In the genomic region with DNA sequence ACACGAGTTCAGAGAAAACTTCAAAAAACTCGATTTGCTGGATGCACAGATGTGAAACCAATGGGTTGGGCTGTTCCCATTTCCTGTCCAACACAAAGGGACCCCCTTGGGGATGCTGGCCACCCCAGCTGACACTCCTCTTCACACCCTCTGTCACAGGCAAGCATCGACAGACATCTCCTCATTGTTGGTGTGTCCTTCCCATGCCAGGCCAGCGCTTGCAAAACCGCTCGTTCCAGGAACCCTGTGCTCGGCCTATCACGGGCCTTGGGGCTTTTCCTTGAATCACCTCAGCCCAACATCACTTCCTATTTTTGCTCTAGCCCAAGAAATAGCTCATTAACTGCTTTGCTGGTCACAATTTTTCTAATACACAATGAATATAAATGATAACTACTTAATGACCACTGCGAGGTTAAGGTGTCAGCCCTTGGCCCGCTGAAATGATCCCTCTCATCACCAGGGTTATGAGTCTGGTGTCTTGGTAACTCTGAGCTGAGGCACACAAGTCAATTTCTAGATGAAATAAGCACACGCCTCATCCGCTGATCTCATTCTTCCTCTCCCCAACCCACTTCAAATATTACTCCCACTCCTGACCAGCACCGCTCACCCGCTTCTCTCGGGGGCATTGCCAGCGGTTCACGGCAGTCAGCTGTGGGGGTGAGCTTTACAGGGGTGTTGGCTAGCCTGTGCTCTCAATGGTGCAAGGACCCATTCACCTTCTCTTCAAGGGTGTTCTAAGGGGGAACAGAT, we compare ENCODE assay signal across 17 cellular contexts. TPM values are rescaled to one million over a fixed set of nuclear protein-coding genes. Genes with fewer than 3 reads are reported as not detected.
DNase-seq lines count a peak whose midpoint lies in the region; ATAC-seq, FAIRE-seq and TF ChIP-seq lines count a peak whose summit lies in the region.
"Had no signal": no experiment of that assay in that cellular context is flagged by ENCODE, and none has a peak within 500 bp of the region (broad histone marks: within the 10 kb centered on the region; RNA-seq: fewer than 3 reads in every experiment).

No MANE protein-coding gene starts in this region.

- H3K27ac ChIP-seq in astrocyte (ENCODE audit: low read depth, low read length) (no peak overlapping the region), stomach (no peak overlapping the region)
- H3K27ac ChIP-seq: coronary artery, gastrocnemius medialis, vagina had no signal

- H3K4me1 Mint-ChIP-seq in natural killer cell treated with Interleukin-12 subunit alpha and Interleukin-12 subunit beta and Interleukin-15 and Interleukin-18, amount 100 ng/mL, for 72 hours (ENCODE audit: low read depth in 2 of 2): peaks cover 23 to 37% of the 10 kb centered on the region in 2 donors
- H3K4me1 Mint-ChIP-seq in natural killer cell: peaks cover 22 to 33% of the 10 kb centered on the region in 2 donors
- H3K4me1 Mint-ChIP-seq in activated CD4-positive, alpha-beta T cell treated with anti-CD3 and anti-CD28 coated beads, Interleukin-2, amount 10 ng/mL, durations not matched to agents 24 days and 14 days: peaks cover 49% of the 10 kb centered on the region
- H3K4me1 Mint-ChIP-seq in astrocyte (ENCODE audit: low read depth, unreplicated experiment): no peaks in the 10 kb centered on the region

- H3K9me3 Mint-ChIP-seq in natural killer cell treated with Interleukin-12 subunit alpha and Interleukin-12 subunit beta and Interleukin-15 and Interleukin-18, amount 100 ng/mL, for 72 hours: no peaks in the 10 kb centered on the region
- no peaks in the 10 kb centered on the region for H3K9me3 Mint-ChIP-seq in natural killer cell
- no peaks in the 10 kb centered on the region for H3K9me3 Mint-ChIP-seq in activated CD4-positive, alpha-beta T cell treated with anti-CD3 and anti-CD28 coated beads, Interleukin-2, amount 10 ng/mL, durations not matched to agents 24 days and 14 days
- no peaks in the 10 kb centered on the region for H3K9me3 Mint-ChIP-seq in astrocyte (ENCODE audit: unreplicated experiment)

- no peak overlapping the region for H2AFZ ChIP-seq in astrocyte (ENCODE audit: low read depth, low read length)

- no peaks in the 10 kb centered on the region for H3K4me1 ChIP-seq in astrocyte (ENCODE audit: insufficient read depth, low read length)
- H3K4me1 ChIP-seq in stomach: peaks cover 0 to 5% (median 2%) of the 10 kb centered on the region in 4 donors
- H3K4me1 ChIP-seq: gastrocnemius medialis, vagina had no signal

- no peak for DNase-seq in natural killer cell treated with Interleukin-12 subunit alpha and Interleukin-12 subunit beta and Interleukin-15 and Interleukin-18, amount 100 ng/mL, for 72 hours (ENCODE audit: low spot score)
- no peak for DNase-seq in natural killer cell
- DNase-seq in activated CD4-positive, alpha-beta T cell treated with anti-CD3 and anti-CD28 coated beads, Interleukin-2, amount 10 ng/mL, durations not matched to agents 24 days and 14 days: peak; percentile 74
- DNase-seq in astrocyte (ENCODE audit: low read depth): no peak
- DNase-seq in stomach: no peak
- DNase-seq in HT-29 (ENCODE audit: low spot score): no peak
- no peak for DNase-seq in iPS-NIHi7 (ENCODE audit: extremely low spot score)
- DNase-seq: gastrocnemius medialis, Karpas-422, NCI-H1694 treated with DMSO at 0.1 percent for 48 hours, NCI-H446 treated with DMSO at 0.1 percent for 48 hours, Right ventricle myocardium superior, T-helper 9 cell had no signal

- peak; percentile 78 for FAIRE-seq in astrocyte (lab: Jason Lieb, UNC)
- FAIRE-seq: GM18507 had no signal

- peak overlapping the region; percentile 38 for H3K4me3 Mint-ChIP-seq in natural killer cell treated with Interleukin-12 subunit alpha and Interleukin-12 subunit beta and Interleukin-15 and Interleukin-18, amount 100 ng/mL, for 72 hours
- H3K4me3 Mint-ChIP-seq in natural killer cell: no peak overlapping the region
- H3K4me3 Mint-ChIP-seq in activated CD4-positive, alpha-beta T cell treated with anti-CD3 and anti-CD28 coated beads, Interleukin-2, amount 10 ng/mL, durations not matched to agents 24 days and 14 days: peak overlapping the region; percentile 75
- no peak overlapping the region for H3K4me3 Mint-ChIP-seq in astrocyte (ENCODE audit: unreplicated experiment)

- H3K27me3 ChIP-seq in astrocyte (ENCODE audit: insufficient read depth, low read length): no peaks in the 10 kb centered on the region
- peaks cover 0 to 3% (median 0%) of the 10 kb centered on the region in 3 donors for H3K27me3 ChIP-seq in stomach
- H3K27me3 ChIP-seq: gastrocnemius medialis, vagina had no signal

- no peaks in the 10 kb centered on the region for H3K79me2 ChIP-seq in astrocyte (ENCODE audit: insufficient read depth, low read length)

- ATAC-seq in natural killer cell treated with Interleukin-12 subunit alpha and Interleukin-12 subunit beta and Interleukin-15 and Interleukin-18, amount 100 ng/mL, for 72 hours: peak in 1 of 2 donors; percentile 49
- ATAC-seq in natural killer cell: no peak
- ATAC-seq in GM21423 (IDR thresholded peaks at IDR 0.05; ENCODE audit: unreplicated experiment): no peak
- ATAC-seq: gastrocnemius medialis had no signal

- H3K4me3 ChIP-seq in astrocyte (ENCODE audit: insufficient read depth, low read depth, low read length) (no peak overlapping the region), stomach (no peak overlapping the region)
- H3K4me3 ChIP-seq: coronary artery, gastrocnemius medialis, vagina had no signal

- TF ChIP-seq EP300 in stomach (IDR thresholded peaks at IDR 0.05): no peak

- 74 to 82% (median 76%) methylated on average over 16 to 17 of the region's 17 CpGs for WGBS in stomach, 5 donors

- H3K9me3 ChIP-seq in astrocyte (ENCODE audit: insufficient read depth, low read depth, low read length) (no peaks in the 10 kb centered on the region), stomach (no peaks in the 10 kb centered on the region)
- H3K9me3 ChIP-seq: gastrocnemius medialis, vagina had no signal

- H3K36me3 ChIP-seq in astrocyte (ENCODE audit: insufficient read depth, low read length) (peaks cover 5% of the 10 kb centered on the region), stomach (peaks cover 28 to 75% (median 70%) of the 10 kb centered on the region in 4 donors)

- no peak for TF ChIP-seq POLR2A in stomach (IDR thresholded peaks at IDR 0.05)

- TF ChIP-seq CTCF in natural killer cell (IDR thresholded peaks at IDR 0.05) (no peak), astrocyte (IDR thresholded peaks at IDR 0.05; ENCODE audit: insufficient read depth, low read depth, low read length) (no peak), stomach (IDR thresholded peaks at IDR 0.05) (no peak)

- intact Hi-C loops in natural killer cell (cut with micrococcal nuclease): no loop called here
- intact Hi-C loops in activated CD4-positive, alpha-beta T cell treated with anti-CD3 and anti-CD28 coated beads, Interleukin-2, amount 10 ng/mL, durations not matched to agents 24 days and 14 days (cut with micrococcal nuclease): loop anchor here (10.0 kb wide), 2 partner anchors 51 to 331 kb away; no protein-coding TSS in a partner anchor
- intact Hi-C loops in stomach (cut with DNase I; ENCODE audit: low total_unique reads): no loop called here

- H4K20me1 ChIP-seq in astrocyte (ENCODE audit: insufficient read depth, low read length): peaks cover 19% of the 10 kb centered on the region

- peaks cover 9% of the 10 kb centered on the region for H3K36me3 Mint-ChIP-seq in natural killer cell treated with Interleukin-12 subunit alpha and Interleukin-12 subunit beta and Interleukin-15 and Interleukin-18, amount 100 ng/mL, for 72 hours
- H3K36me3 Mint-ChIP-seq in natural killer cell (peaks cover 3% of the 10 kb centered on the region), astrocyte (ENCODE audit: low read depth, unreplicated experiment) (peaks cover 21% of the 10 kb centered on the region)
- H3K36me3 Mint-ChIP-seq in activated CD4-positive, alpha-beta T cell treated with anti-CD3 and anti-CD28 coated beads, Interleukin-2, amount 10 ng/mL, durations not matched to agents 24 days and 14 days (ENCODE audit: low read depth): peaks cover 55% of the 10 kb centered on the region

- peaks cover 0 to 4% of the 10 kb centered on the region in 2 donors for H3K27me3 Mint-ChIP-seq in natural killer cell treated with Interleukin-12 subunit alpha and Interleukin-12 subunit beta and Interleukin-15 and Interleukin-18, amount 100 ng/mL, for 72 hours
- H3K27me3 Mint-ChIP-seq in natural killer cell (ENCODE audit: low read depth in 2 of 2) (no peaks in the 10 kb centered on the region), astrocyte (ENCODE audit: low read depth, unreplicated experiment) (no peaks in the 10 kb centered on the region)
- H3K27me3 Mint-ChIP-seq in activated CD4-positive, alpha-beta T cell treated with anti-CD3 and anti-CD28 coated beads, Interleukin-2, amount 10 ng/mL, durations not matched to agents 24 days and 14 days: no peaks in the 10 kb centered on the region

- H3K9ac ChIP-seq in astrocyte (ENCODE audit: low read length): no peak overlapping the region

- no peak overlapping the region for H3K4me2 ChIP-seq in astrocyte (ENCODE audit: low read length)

- H3K27ac Mint-ChIP-seq in natural killer cell treated with Interleukin-12 subunit alpha and Interleukin-12 subunit beta and Interleukin-15 and Interleukin-18, amount 100 ng/mL, for 72 hours: peak overlapping the region in 1 of 2 donors; percentile 64
- H3K27ac Mint-ChIP-seq in natural killer cell (no peak overlapping the region), astrocyte (ENCODE audit: unreplicated experiment) (no peak overlapping the region)
- H3K27ac Mint-ChIP-seq in activated CD4-positive, alpha-beta T cell treated with anti-CD3 and anti-CD28 coated beads, Interleukin-2, amount 10 ng/mL, durations not matched to agents 24 days and 14 days: peak overlapping the region; percentile 88

RNA-seq across cellular contexts. Expression of a gene that starts 32.3 kb away (rescaled TPM):
- 10 to 100 TPM; 52.3 to 56.7 TPM for total RNA-seq in natural killer cell treated with Interleukin-12 subunit alpha and Interleukin-12 subunit beta and Interleukin-15 and Interleukin-18, amount 100 ng/mL, for 72 hours
- 10 to 100 TPM; 20.0 to 35.2 (median 29.2) TPM for total RNA-seq in natural killer cell
- 61.0 and 64.5 TPM in 2 replicates for total RNA-seq in activated CD4-positive, alpha-beta T cell treated with anti-CD3 and anti-CD28 coated beads, Interleukin-2, amount 10 ng/mL, durations not matched to agents 24 days and 14 days
- total RNA-seq in astrocyte: 9.0 TPM in 2 replicates
- total RNA-seq in stomach: 10 to 100 TPM; 11.0 to 45.5 (median 34.8) TPM
- polyA plus RNA-seq in stomach: 10 to 100 TPM in 1 of 3 donors, 1 to 10 TPM in 2; 4.4 to 11.8 (median 5.0) TPM
- 23.3 and 25.5 TPM in 2 replicates for total RNA-seq in HT-29 (2014; rRNA removed; shearing (Covaris generic))

Comparison
In these comparisons a context has a peak if more than half of its experiments do, and no peak if none do; other contexts are left out.
1. H3K4me3 Mint-ChIP-seq: peak in natural killer cell treated with Interleukin-12 subunit alpha and Interleukin-12 subunit beta and Interleukin-15 and Interleukin-18, amount 100 ng/mL, for 72 hours (single experiment) and activated CD4-positive, alpha-beta T cell treated with anti-CD3 and anti-CD28 coated beads, Interleukin-2, amount 10 ng/mL, durations not matched to agents 24 days and 14 days (single experiment); none in natural killer cell (single experiment) and astrocyte (single experiment).